In the genomic region with DNA sequence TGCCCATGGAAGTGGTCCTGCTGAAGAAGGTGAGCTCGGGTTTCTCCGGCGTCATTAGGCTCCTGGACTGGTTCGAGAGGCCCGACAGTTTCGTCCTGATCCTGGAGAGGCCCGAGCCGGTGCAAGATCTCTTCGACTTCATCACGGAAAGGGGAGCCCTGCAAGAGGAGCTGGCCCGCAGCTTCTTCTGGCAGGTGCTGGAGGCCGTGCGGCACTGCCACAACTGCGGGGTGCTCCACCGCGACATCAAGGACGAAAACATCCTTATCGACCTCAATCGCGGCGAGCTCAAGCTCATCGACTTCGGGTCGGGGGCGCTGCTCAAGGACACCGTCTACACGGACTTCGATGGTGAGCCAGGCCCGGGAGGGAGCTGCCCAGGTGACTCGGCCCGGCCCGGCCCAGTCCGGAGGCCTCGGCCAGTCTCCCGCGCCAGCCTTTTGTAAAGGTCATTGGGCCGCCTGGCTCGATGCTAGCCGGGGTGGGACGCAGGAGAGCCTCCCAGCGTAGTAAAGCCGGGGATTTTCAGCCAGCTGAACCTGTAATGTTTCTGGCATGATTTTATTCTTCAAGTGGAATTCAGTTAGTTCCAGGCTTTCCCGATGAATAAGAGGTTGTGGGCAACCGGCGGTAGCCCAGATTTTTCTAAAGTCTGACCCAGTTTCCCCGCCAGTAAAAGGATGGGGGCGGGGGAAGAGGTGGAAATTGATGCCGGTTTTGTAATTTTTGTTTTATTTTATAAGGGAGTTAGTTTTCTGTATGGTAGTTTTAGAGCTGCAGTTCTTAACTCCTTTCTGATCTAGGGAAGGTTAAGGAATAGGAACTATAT, we compare ENCODE assay signal across 8 cellular contexts. TPM values are rescaled to one million over a fixed set of nuclear protein-coding genes. Genes with fewer than 3 reads are reported as not detected.
DNase-seq lines count a peak whose midpoint lies in the region; ATAC-seq and TF ChIP-seq lines count a peak whose summit lies in the region.

No MANE protein-coding gene starts in this region.

- ATAC-seq in aorta (ENCODE audit: low FRiP score) (peak; percentile 39), HG02840 (IDR thresholded peaks at IDR 0.05; ENCODE audit: low FRiP score, unreplicated experiment) (no peak)

- H3K4me3 ChIP-seq in DOHH2 (ENCODE audit: low read length): peak overlapping the region; percentile 89
- peak overlapping the region; percentile 14 to 99 for H3K4me3 ChIP-seq in aorta (ENCODE audit: low read length in 2 of 2)

- TF ChIP-seq CTCF in DOHH2 (IDR thresholded peaks at IDR 0.05; ENCODE audit: low read depth, low read length, poor library complexity, severe bottlenecking) (no peak), nephron (IDR thresholded peaks at IDR 0.05; ENCODE audit: unreplicated experiment in 3 of 3) (no peak)

- H3K4me1 Mint-ChIP-seq in nephron: peaks cover 46% of the 10 kb centered on the region

- H3K4me2 ChIP-seq in DOHH2 (ENCODE audit: low read length): peak overlapping the region; percentile 67

- peaks cover 25% of the 10 kb centered on the region for H3K36me3 Mint-ChIP-seq in nephron (ENCODE audit: low read depth)

- H3K9me3 Mint-ChIP-seq in nephron: no peaks in the 10 kb centered on the region

- H3K9me3 ChIP-seq in DOHH2 (ENCODE audit: control insufficient read depth, insufficient read depth, low read length): no peaks in the 10 kb centered on the region
- no peaks in the 10 kb centered on the region for H3K9me3 ChIP-seq in aorta (ENCODE audit: control insufficient read depth, low read length)

- peak overlapping the region; percentile 83 to 92 (median 90) for H3K4me3 Mint-ChIP-seq in nephron

- H3K79me2 ChIP-seq in DOHH2 (ENCODE audit: control insufficient read depth, low read length): peaks cover 33% of the 10 kb centered on the region

- DNase-seq in NAMALWA (ENCODE audit: low spot score): peak; percentile 70
- DNase-seq in activated T-cell treated with anti-CD3 and anti-CD28 coated beads, Interleukin-2, amount 50 U/mL, for 48 hours: peak; percentile 64 to 66
- peak; percentile 56 for DNase-seq in fibroblast of peridontal ligament (ENCODE audit: extremely low read depth)
- DNase-seq in aorta: peak; percentile 76 to 85
- no peak for DNase-seq in GOT3 (lab: John Stamatoyannopoulos, UW)

- H3K9me2 ChIP-seq in DOHH2 (replicated peaks; ENCODE audit: control insufficient read depth, low read length): no peaks in the 10 kb centered on the region

- H3K27me3 ChIP-seq in DOHH2 (ENCODE audit: control insufficient read depth, low read length): no peaks in the 10 kb centered on the region
- no peaks in the 10 kb centered on the region for H3K27me3 ChIP-seq in aorta (ENCODE audit: control insufficient read depth in 1 of 2, insufficient read depth in 2 of 2, low read length in 1 of 2)

- no peaks in the 10 kb centered on the region for H3K27me3 Mint-ChIP-seq in nephron (ENCODE audit: low read depth)

- peak overlapping the region; percentile 59 to 93 (median 84) for H3K27ac Mint-ChIP-seq in nephron

- H4K20me1 ChIP-seq in DOHH2 (ENCODE audit: control insufficient read depth, insufficient read depth, low read depth, low read length): peaks cover 16% of the 10 kb centered on the region

- H3K27ac ChIP-seq in DOHH2 (ENCODE audit: low read depth, low read length): peak overlapping the region; percentile 63
- peak overlapping the region; percentile 29 to 31 for H3K27ac ChIP-seq in aorta (ENCODE audit: low read depth in 1 of 2, low read length in 2 of 2)

- WGBS in aorta, 2 donors: 0% methylated on average over 48 of the region's 48 CpGs

- peaks cover 22% of the 10 kb centered on the region for H3K4me1 ChIP-seq in DOHH2 (ENCODE audit: control insufficient read depth, low read length)
- peaks cover 0 to 4% of the 10 kb centered on the region in 2 donors for H3K4me1 ChIP-seq in aorta (ENCODE audit: control insufficient read depth in 1 of 2, insufficient read depth in 2 of 2, low read length in 2 of 2)

- intact Hi-C loops in aorta (cut with DNase I): loop anchor here (1.0 to 5.0 kb wide), 2 partner anchors 39 to 112 kb away; no protein-coding TSS in a partner anchor

- peaks cover 17% of the 10 kb centered on the region for H3F3A ChIP-seq in DOHH2 (ENCODE audit: control insufficient read depth, insufficient read depth)

- H3K36me3 ChIP-seq in DOHH2 (ENCODE audit: control insufficient read depth, low read length) (peaks cover 57% of the 10 kb centered on the region), aorta (ENCODE audit: control insufficient read depth in 1 of 2, insufficient read depth in 2 of 2, low read length in 1 of 2) (peaks cover 5% of the 10 kb centered on the region in 2 donors)

RNA-seq across cellular contexts. Expression of a gene that starts 1.4 kb away (rescaled TPM):
- 10 to 100 TPM; 42.7 to 54.2 TPM for total RNA-seq in aorta
- polyA plus RNA-seq in aorta: 10 to 100 TPM; 17.2 to 24.8 TPM
